In the genomic region with DNA sequence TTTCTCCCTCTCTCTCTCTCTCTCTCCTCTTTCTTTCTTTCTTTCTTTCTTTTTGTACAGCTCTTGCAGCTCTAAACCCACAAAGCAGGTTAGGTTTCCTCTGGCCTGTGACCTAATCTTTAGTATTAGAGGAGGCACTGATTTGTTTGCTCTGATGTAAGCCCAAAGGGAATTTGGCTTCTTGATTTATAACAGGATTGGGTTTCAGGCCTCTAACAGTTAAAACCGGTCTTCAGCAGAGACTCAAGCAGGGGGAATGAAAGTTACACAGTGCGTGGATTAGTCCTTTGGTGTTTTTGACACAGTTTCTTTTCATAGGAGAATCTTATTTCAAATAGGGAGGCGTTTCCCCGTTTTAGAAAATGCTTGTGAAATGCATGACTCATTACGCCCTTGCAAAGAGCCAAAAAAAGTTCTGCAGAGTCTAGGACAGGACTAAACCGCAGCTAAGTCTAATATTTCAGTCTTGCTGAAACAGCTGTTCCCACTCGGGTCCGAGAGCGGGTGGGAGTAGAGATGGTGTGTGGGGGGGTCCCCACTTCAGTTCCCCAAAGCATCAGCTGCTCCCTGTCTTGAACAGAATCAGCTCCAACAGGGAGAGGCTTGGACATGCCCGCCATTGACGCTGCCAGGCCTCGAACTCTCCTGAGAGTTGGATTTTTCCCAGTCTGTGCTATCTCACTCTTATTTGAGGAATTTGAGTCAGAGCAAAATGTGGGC, we compare ENCODE assay signal across 9 cellular contexts.
DNase-seq lines count a peak whose midpoint lies in the region; ATAC-seq and TF ChIP-seq lines count a peak whose summit lies in the region.
"Had no signal": no experiment of that assay in that cellular context is flagged by ENCODE, and none has a peak within 500 bp of the region (broad histone marks: within the 10 kb centered on the region; RNA-seq: fewer than 3 reads in every experiment).

No MANE protein-coding gene starts in this region.

- no peaks in the 10 kb centered on the region for H3K79me2 ChIP-seq in smooth muscle cell (ENCODE audit: low read depth)

- peaks cover 8% of the 10 kb centered on the region for H3K36me3 Mint-ChIP-seq in activated T-helper 2 cell treated with anti-CD3 and anti-CD28 coated beads, Interferon-gamma antibody, Interleukin-2, Interleukin-4, amounts not matched to agents 10 μg/mL and 5 μg/mL and 100 μg/mL, durations not matched to agents 14 hours and 24 hours and 36 hours (ENCODE audit: low read depth)

- H3K9me3 ChIP-seq in smooth muscle cell (replicated peaks; ENCODE audit: low read depth) = no peaks in the 10 kb centered on the region

- DNase-seq in AML-193 (lab: John Stamatoyannopoulos, UW) (peak; percentile 29 to 55), left ventricle myocardium superior (peak; percentile 58), smooth muscle cell (lab: John Stamatoyannopoulos, UW; ENCODE audit: unreplicated experiment) (no peak), occipital lobe (lab: John Stamatoyannopoulos, UW) (no peak), NCI-H2227 treated with DMSO at 0.1 percent for 48 hours (lab: John Stamatoyannopoulos, UW) (no peak)
- DNase-seq in activated T-helper 2 cell treated with anti-CD3 and anti-CD28 coated beads, Interferon-gamma antibody, Interleukin-2, Interleukin-4, amounts not matched to agents 10 μg/mL and 5 μg/mL and 100 μg/mL, durations not matched to agents 14 hours and 24 hours and 36 hours (ENCODE audit: low spot score) = no peak
- DNase-seq in activated CD8-positive, alpha-beta memory T cell treated with anti-CD3 and anti-CD28 coated beads, Interleukin-2, amount 50 U/mL, for 48 hours = no peak

- H3K4me1 Mint-ChIP-seq in activated T-helper 2 cell treated with anti-CD3 and anti-CD28 coated beads, Interferon-gamma antibody, Interleukin-2, Interleukin-4, amounts not matched to agents 10 μg/mL and 5 μg/mL and 100 μg/mL, durations not matched to agents 14 hours and 24 hours and 36 hours (ENCODE audit: low read depth) = peaks cover 71% of the 10 kb centered on the region

- peak overlapping the region; percentile 11 for H3K4me3 ChIP-seq in smooth muscle cell

- intact Hi-C loops in activated T-helper 2 cell treated with anti-CD3 and anti-CD28 coated beads, Interferon-gamma antibody, Interleukin-2, Interleukin-4, amounts not matched to agents 10 μg/mL and 5 μg/mL and 100 μg/mL, durations not matched to agents 14 hours and 24 hours and 36 hours (cut with micrococcal nuclease) = loop anchor here (2.0 to 10.0 kb wide), 7 partner anchors 47 to 1183 kb away; no protein-coding TSS in a partner anchor
- intact Hi-C loops in left ventricle myocardium superior (cut with micrococcal nuclease) = no loop called here

- H3K9me3 Mint-ChIP-seq in activated T-helper 2 cell treated with anti-CD3 and anti-CD28 coated beads, Interferon-gamma antibody, Interleukin-2, Interleukin-4, amounts not matched to agents 10 μg/mL and 5 μg/mL and 100 μg/mL, durations not matched to agents 14 hours and 24 hours and 36 hours = no peaks in the 10 kb centered on the region

- no peaks in the 10 kb centered on the region for H3K36me3 ChIP-seq in smooth muscle cell (ENCODE audit: low read depth)

- 18% methylated on average over 12 of the region's 12 CpGs for WGBS in smooth muscle cell (ENCODE audit: low lambda C conversion rate)

- peak overlapping the region; percentile 98 for H3K27ac ChIP-seq in smooth muscle cell (ENCODE audit: low read depth)
- H3K27ac ChIP-seq: HL-60 had no signal

- peak; percentile 46 for ATAC-seq in HG02870 (IDR thresholded peaks at IDR 0.05; ENCODE audit: unreplicated experiment)
- ATAC-seq in left ventricle myocardium superior = peak; percentile 68

- H3K27me3 ChIP-seq in smooth muscle cell (ENCODE audit: low read depth) = no peaks in the 10 kb centered on the region

- TF ChIP-seq CTCF in smooth muscle cell (IDR thresholded peaks at IDR 0.05; ENCODE audit: borderline replicate concordance, insufficient read depth, poor library complexity, severe bottlenecking) = no peak

- peak overlapping the region; percentile 92 for H3K27ac Mint-ChIP-seq in activated T-helper 2 cell treated with anti-CD3 and anti-CD28 coated beads, Interferon-gamma antibody, Interleukin-2, Interleukin-4, amounts not matched to agents 10 μg/mL and 5 μg/mL and 100 μg/mL, durations not matched to agents 14 hours and 24 hours and 36 hours

- peak overlapping the region; percentile 69 for H3K4me3 Mint-ChIP-seq in activated T-helper 2 cell treated with anti-CD3 and anti-CD28 coated beads, Interferon-gamma antibody, Interleukin-2, Interleukin-4, amounts not matched to agents 10 μg/mL and 5 μg/mL and 100 μg/mL, durations not matched to agents 14 hours and 24 hours and 36 hours (ENCODE audit: low read depth)

- H3K4me1 ChIP-seq in smooth muscle cell (ENCODE audit: low read depth) = peaks cover 38% of the 10 kb centered on the region

- peaks cover 20% of the 10 kb centered on the region for H3F3A ChIP-seq in smooth muscle cell (ENCODE audit: low read depth)

- peak overlapping the region; percentile 92 for H3K9ac ChIP-seq in smooth muscle cell (ENCODE audit: low read depth)

- no peaks in the 10 kb centered on the region for H3K27me3 Mint-ChIP-seq in activated T-helper 2 cell treated with anti-CD3 and anti-CD28 coated beads, Interferon-gamma antibody, Interleukin-2, Interleukin-4, amounts not matched to agents 10 μg/mL and 5 μg/mL and 100 μg/mL, durations not matched to agents 14 hours and 24 hours and 36 hours (ENCODE audit: low read depth)

- H2AFZ ChIP-seq in smooth muscle cell (ENCODE audit: low read depth) = no peak overlapping the region

- no peaks in the 10 kb centered on the region for H4K20me1 ChIP-seq in smooth muscle cell (ENCODE audit: low read depth)

- peak overlapping the region; percentile 78 for H3K4me2 ChIP-seq in smooth muscle cell

Comparison
In these comparisons a context has a peak if more than half of its experiments do, and no peak if none do; other contexts are left out.
1. DNase-seq: peak in AML-193 (2 of 2) and left ventricle myocardium superior (single experiment); none in activated T-helper 2 cell treated with anti-CD3 and anti-CD28 coated beads, Interferon-gamma antibody, Interleukin-2, Interleukin-4, amounts not matched to agents 10 μg/mL and 5 μg/mL and 100 μg/mL, durations not matched to agents 14 hours and 24 hours and 36 hours (single experiment), smooth muscle cell (single experiment), activated CD8-positive, alpha-beta memory T cell treated with anti-CD3 and anti-CD28 coated beads, Interleukin-2, amount 50 U/mL, for 48 hours (single experiment), occipital lobe (single experiment) and NCI-H2227 treated with DMSO at 0.1 percent for 48 hours (single experiment).